ENCODE assay signal across 19 cellular contexts in the genomic region with DNA sequence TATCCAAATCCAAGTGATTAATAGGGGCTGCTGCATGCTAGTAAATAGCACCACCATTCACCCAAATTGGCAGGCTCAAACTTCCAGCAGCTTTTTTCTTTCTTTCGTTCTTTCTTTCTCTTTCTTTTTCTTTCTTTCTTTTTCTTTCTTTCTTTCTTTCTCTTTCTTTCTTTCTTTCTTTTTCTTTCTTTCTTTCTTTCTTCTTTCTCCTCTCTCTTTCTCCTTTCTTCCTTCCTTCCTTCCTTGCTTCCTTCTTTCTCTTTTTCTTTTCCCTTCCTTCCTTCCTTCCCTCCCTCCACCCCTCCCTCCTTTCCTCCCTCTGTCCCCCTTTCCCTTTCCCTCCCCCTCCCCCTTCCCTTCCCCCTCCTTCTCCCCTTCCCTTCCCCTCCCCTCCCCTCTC.
DNase-seq lines count a peak whose midpoint lies in the region; ATAC-seq, FAIRE-seq and TF ChIP-seq lines count a peak whose summit lies in the region.
"Had no signal": no experiment of that assay in that cellular context is flagged by ENCODE, and none has a peak within 500 bp of the region (broad histone marks: within the 10 kb centered on the region; RNA-seq: fewer than 3 reads in every experiment).

No MANE protein-coding gene starts in this region.

- H3K4me3 Mint-ChIP-seq in GM23338: no peak overlapping the region
- no peak overlapping the region for H3K4me3 Mint-ChIP-seq in stimulated activated effector memory CD8-positive, alpha-beta T cell treated with anti-CD3 and anti-CD28 coated beads, Interleukin-12 subunit alpha, Interleukin-12 subunit beta, amount 100 ng/mL, for 72 hours
- H3K4me3 Mint-ChIP-seq: CD4-positive, alpha-beta memory T cell; H9; HFFc6 had no signal

- POLR2A ChIA-PET in HEK293 (lab: Yijun Ruan, JAX) (no interaction called here), K562 (lab: Yijun Ruan, JAX) (no interaction called here)

- peak; percentile 27 for DNase-seq in GM23338 (ENCODE audit: low spot score)
- DNase-seq in K562 (ENCODE audit: extremely low read depth in 1 of 4, low spot score in 3 of 4): no peak
- DNase-seq in stimulated activated effector memory CD8-positive, alpha-beta T cell treated with anti-CD3 and anti-CD28 coated beads, Interleukin-12 subunit alpha, Interleukin-12 subunit beta, amount 100 ng/mL, for 72 hours (ENCODE audit: low spot score in 2 of 2): no peak
- DNase-seq in occipital lobe (lab: John Stamatoyannopoulos, UW): no peak
- DNase-seq: C1 segment of cervical spinal cord; Calu3; CD4-positive, alpha-beta memory T cell; COR-L47; DMS53; DMS79 treated with DMSO at 0.1 percent for 48 hours; GF-D8; GM23248; H9; HFFc6 had no signal

- H3K4me1 Mint-ChIP-seq in GM23338: peaks cover 28% of the 10 kb centered on the region
- H3K4me1 Mint-ChIP-seq in stimulated activated effector memory CD8-positive, alpha-beta T cell treated with anti-CD3 and anti-CD28 coated beads, Interleukin-12 subunit alpha, Interleukin-12 subunit beta, amount 100 ng/mL, for 72 hours: peaks cover 27% of the 10 kb centered on the region

- TF ChIP-seq CTCF in GM23338 (conservative IDR thresholded peaks at IDR 0.05; ENCODE audit: low read depth in 2 of 2) (no peak), HEK293 (tag by site-specific recombination; IDR thresholded peaks at IDR 0.05) (no peak), K562 (IDR thresholded peaks at IDR 0.05 in 2 of 3, conservative IDR thresholded peaks at IDR 0.05 in 1 of 3; ENCODE audit: insufficient read depth in 2 of 3, low read depth in 1 of 3, low read length in 3 of 3) (no peak)

- H3K4me3 ChIP-seq in GM23338 (no peak overlapping the region), HEK293 (ENCODE audit: low read depth, low read length) (no peak overlapping the region), K562 (no peak overlapping the region)
- H3K4me3 ChIP-seq: GM23248 had no signal

- peaks cover 18% of the 10 kb centered on the region for H3K4me1 ChIP-seq in GM23338 (ENCODE audit: insufficient read depth)
- peaks cover 8% of the 10 kb centered on the region; the same call in 1 of the 2 replicates for H3K4me1 ChIP-seq in HEK293 (ENCODE audit: control insufficient read depth, insufficient read depth, low read length)
- H3K4me1 ChIP-seq in K562 (replicated peaks in 1 of 2; ENCODE audit: control insufficient read depth in 2 of 2, insufficient read depth in 2 of 2, low read length in 2 of 2): no peaks in the 10 kb centered on the region

- no peak for TF ChIP-seq EP300 in K562 (IDR thresholded peaks at IDR 0.05; ENCODE audit: low read length)

- CTCF ChIA-PET in HEK293 (lab: Yijun Ruan, JAX) (no interaction called here), K562 (lab: Yijun Ruan, JAX; ENCODE audit: low intra/inter-chr PET ratio) (no interaction called here)

- no TSS peak for BruUV-seq in K562 (replicated peaks; lab: Mats Ljungman, UMichigan)

- H3K36me3 ChIP-seq in GM23338 (ENCODE audit: insufficient read depth) (no peaks in the 10 kb centered on the region), HEK293 (ENCODE audit: control insufficient read depth in 2 of 2, insufficient read depth in 1 of 2, low read length in 2 of 2) (no peaks in the 10 kb centered on the region), K562 (ENCODE audit: control insufficient read depth, insufficient read depth, low read length) (no peaks in the 10 kb centered on the region)

- H3K36me3 Mint-ChIP-seq in GM23338 (ENCODE audit: low read depth): no peaks in the 10 kb centered on the region
- H3K36me3 Mint-ChIP-seq in stimulated activated effector memory CD8-positive, alpha-beta T cell treated with anti-CD3 and anti-CD28 coated beads, Interleukin-12 subunit alpha, Interleukin-12 subunit beta, amount 100 ng/mL, for 72 hours: no peaks in the 10 kb centered on the region
- H3K36me3 Mint-ChIP-seq: CD4-positive, alpha-beta memory T cell had no signal

- no peaks in the 10 kb centered on the region for H3F3A ChIP-seq in GM23338 (replicated peaks; ENCODE audit: low read depth)

- no peak overlapping the region for H3K9ac ChIP-seq in K562 (ENCODE audit: insufficient read depth in 1 of 2, low read depth in 2 of 2, low read length in 2 of 2)
- H3K9ac ChIP-seq: GM23248 had no signal

- 100% methylated on average over 1 of the region's 1 CpG for WGBS in K562 (ENCODE audit: insufficient coverage, low coverage, missing lambda C conversion rate)

- H2AFZ ChIP-seq in GM23338 (no peak overlapping the region), K562 (ENCODE audit: low read depth, low read length) (no peak overlapping the region)
- H2AFZ ChIP-seq: GM23248 had no signal

- no peak overlapping the region for H3K27ac Mint-ChIP-seq in GM23338
- H3K27ac Mint-ChIP-seq in stimulated activated effector memory CD8-positive, alpha-beta T cell treated with anti-CD3 and anti-CD28 coated beads, Interleukin-12 subunit alpha, Interleukin-12 subunit beta, amount 100 ng/mL, for 72 hours: peak overlapping the region; percentile 61
- H3K27ac Mint-ChIP-seq: H9, HFFc6 had no signal

- TF ChIP-seq RAD21 in K562 (CRISPR knock-in tag; conservative IDR thresholded peaks at IDR 0.05 in 1 of 2, IDR thresholded peaks at IDR 0.05 in 1 of 2): no peak

- in situ Hi-C loops in K562 (cut with MboI): loop anchor here (5.0 kb wide), 1 partner anchor 33 kb away; no protein-coding TSS in a partner anchor

- peaks cover 3% of the 10 kb centered on the region for H3K27me3 Mint-ChIP-seq in GM23338 (ENCODE audit: insufficient read depth, low read depth, poor library complexity)
- H3K27me3 Mint-ChIP-seq: CD4-positive, alpha-beta memory T cell had no signal

- no peaks in the 10 kb centered on the region for H3K27me3 ChIP-seq in GM23338 (ENCODE audit: insufficient read depth)
- H3K27me3 ChIP-seq in K562 (ENCODE audit: control insufficient read depth in 2 of 2, insufficient read depth in 2 of 2, low read length in 2 of 2): no peaks in the 10 kb centered on the region

- H3K4me2 ChIP-seq in GM23338 (no peak overlapping the region), K562 (ENCODE audit: insufficient read depth, low read length) (no peak overlapping the region)

- no peaks in the 10 kb centered on the region; the same call in 2 of the 3 replicates for H3K9me3 Mint-ChIP-seq in GM23338
- H3K9me3 Mint-ChIP-seq in stimulated activated effector memory CD8-positive, alpha-beta T cell treated with anti-CD3 and anti-CD28 coated beads, Interleukin-12 subunit alpha, Interleukin-12 subunit beta, amount 100 ng/mL, for 72 hours: peaks cover 3% of the 10 kb centered on the region
- H3K9me3 Mint-ChIP-seq: CD4-positive, alpha-beta memory T cell; H9 had no signal

- no peak for TF ChIP-seq POLR2A in K562 (conservative IDR thresholded peaks at IDR 0.05)

- intact Hi-C loops in K562 (cut with micrococcal nuclease): no loop called here

- H4K20me1 ChIP-seq in GM23338 (replicated peaks; ENCODE audit: insufficient read depth) (no peaks in the 10 kb centered on the region), K562 (replicated peaks; ENCODE audit: control insufficient read depth, insufficient read depth, low read length) (no peaks in the 10 kb centered on the region)

- ATAC-seq in GM23338: no peak
- ATAC-seq in K562: no peak
- ATAC-seq in stimulated activated effector memory CD8-positive, alpha-beta T cell treated with anti-CD3 and anti-CD28 coated beads, Interleukin-12 subunit alpha, Interleukin-12 subunit beta, amount 100 ng/mL, for 72 hours: no peak
- no peak for ATAC-seq in GM19452 (IDR thresholded peaks at IDR 0.05; ENCODE audit: unreplicated experiment)
- ATAC-seq: HCT116 had no signal

- FAIRE-seq in K562 (lab: Jason Lieb, UNC): no peak
- FAIRE-seq: GM12891, GM18507 had no signal

- H3K79me2 ChIP-seq in GM23338 (replicated peaks; ENCODE audit: insufficient read depth) (0 out of 2 replicates have a peak, but pooled peaks cover 4% of the 10 kb centered on the region), K562 (ENCODE audit: control insufficient read depth, insufficient read depth, low read length) (peaks cover 12% of the 10 kb centered on the region; the same call in 2 of the 3 replicates)

- H3K9me3 ChIP-seq in HEK293 (ENCODE audit: control insufficient read depth, insufficient read depth, low read depth, low read length): no peaks in the 10 kb centered on the region
- H3K9me3 ChIP-seq in K562 (replicated peaks; ENCODE audit: control insufficient read depth, insufficient read depth, low read depth, low read length): no peaks in the 10 kb centered on the region

- H3K9me1 ChIP-seq in K562 (ENCODE audit: control insufficient read depth, insufficient read depth, low read length): no peaks in the 10 kb centered on the region

- no peak overlapping the region for H3K27ac ChIP-seq in GM23338 (ENCODE audit: low read depth)
- no peak overlapping the region for H3K27ac ChIP-seq in HEK293 (ENCODE audit: extremely low read depth, low read depth, low read length)
- no peak overlapping the region for H3K27ac ChIP-seq in K562 (ENCODE audit: extremely low read depth, low read depth, low read length)
- H3K27ac ChIP-seq: GM23248 had no signal

- H3K9me2 ChIP-seq in GM23338 (ENCODE audit: insufficient read depth): no peaks in the 10 kb centered on the region

TF ChIP-seq in GM23338, 12 proteins besides CTCF, POLR2A, EP300 and RAD21 (continues in another document):
- TF ChIP-seq EZH2 (IDR thresholded peaks at IDR 0.05; ENCODE audit: low read depth, unreplicated experiment) (no peak), NANOG (IDR thresholded peaks at IDR 0.05; ENCODE audit: borderline replicate concordance) (no peak)

TF ChIP-seq in HEK293, 187 proteins besides CTCF, POLR2A, EP300 and RAD21:
- TF ChIP-seq ZNF366 (tag by site-specific recombination; conservative IDR thresholded peaks at IDR 0.05): peak; percentile 76
- TF ChIP-seq ZNF140 (tag by site-specific recombination; IDR thresholded peaks at IDR 0.05): no peak

TF ChIP-seq in K562, 482 proteins besides CTCF, POLR2A, EP300 and RAD21 (continues in another document):
- peak; percentile 29 for TF ChIP-seq PCBP2 (IDR thresholded peaks at IDR 0.05; ENCODE audit: low read depth, low read length, poor library complexity, severe bottlenecking)
- TF ChIP-seq, protein P1, sequence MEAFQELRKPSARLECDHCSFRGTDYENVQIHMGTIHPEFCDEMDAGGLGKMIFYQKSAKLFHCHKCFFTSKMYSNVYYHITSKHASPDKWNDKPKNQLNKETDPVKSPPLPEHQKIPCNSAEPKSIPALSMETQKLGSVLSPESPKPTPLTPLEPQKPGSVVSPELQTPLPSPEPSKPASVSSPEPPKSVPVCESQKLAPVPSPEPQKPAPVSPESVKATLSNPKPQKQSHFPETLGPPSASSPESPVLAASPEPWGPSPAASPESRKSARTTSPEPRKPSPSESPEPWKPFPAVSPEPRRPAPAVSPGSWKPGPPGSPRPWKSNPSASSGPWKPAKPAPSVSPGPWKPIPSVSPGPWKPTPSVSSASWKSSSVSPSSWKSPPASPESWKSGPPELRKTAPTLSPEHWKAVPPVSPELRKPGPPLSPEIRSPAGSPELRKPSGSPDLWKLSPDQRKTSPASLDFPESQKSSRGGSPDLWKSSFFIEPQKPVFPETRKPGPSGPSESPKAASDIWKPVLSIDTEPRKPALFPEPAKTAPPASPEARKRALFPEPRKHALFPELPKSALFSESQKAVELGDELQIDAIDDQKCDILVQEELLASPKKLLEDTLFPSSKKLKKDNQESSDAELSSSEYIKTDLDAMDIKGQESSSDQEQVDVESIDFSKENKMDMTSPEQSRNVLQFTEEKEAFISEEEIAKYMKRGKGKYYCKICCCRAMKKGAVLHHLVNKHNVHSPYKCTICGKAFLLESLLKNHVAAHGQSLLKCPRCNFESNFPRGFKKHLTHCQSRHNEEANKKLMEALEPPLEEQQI (IDR thresholded peaks at IDR 0.05): no peak
